ENCODE assay signal across 18 cellular contexts in genomic region chr1:107835151-107835670, GRCh38.
"Had no signal": no experiment of that assay in that cellular context is flagged by ENCODE, and none has a peak within 500 bp of the region (broad histone marks: within the 10 kb centered on the region; RNA-seq: fewer than 3 reads in every experiment).

No MANE protein-coding gene starts in this region.

- ATAC-seq: esophagus mucosa, gastrocnemius medialis, heart left ventricle, pancreas had no signal

- H3K9me3 Mint-ChIP-seq: dendritic cell treated with granulocyte-macrophage colony-stimulating factor and Interleukin-4, amounts not matched to agents 40 ng/mL and 50 ng/mL, for 4 days had no signal

- H3K4me1 ChIP-seq: pancreas, sigmoid colon, tibial artery had no signal

- H3K27me3 Mint-ChIP-seq: activated naive CD8-positive, alpha-beta T cell; dendritic cell treated with granulocyte-macrophage colony-stimulating factor and Interleukin-4, amounts not matched to agents 40 ng/mL and 50 ng/mL, for 4 days had no signal

- H3K4me3 ChIP-seq: gastrocnemius medialis, heart left ventricle, pancreas, sigmoid colon, tibial artery had no signal

- H3K9me3 ChIP-seq: neutrophil, pancreas, tibial artery had no signal

- H3K36me3 ChIP-seq: gastrocnemius medialis, heart left ventricle, neutrophil, pancreas, sigmoid colon, tibial artery, WERI-Rb-1 had no signal

- H3K27me3 ChIP-seq: gastrocnemius medialis, heart left ventricle, neutrophil, sigmoid colon, tibial artery had no signal

- H3K27ac Mint-ChIP-seq: activated naive CD8-positive, alpha-beta T cell; dendritic cell treated with granulocyte-macrophage colony-stimulating factor and Interleukin-4, amounts not matched to agents 40 ng/mL and 50 ng/mL, for 4 days had no signal

- DNase-seq: activated CD4-positive, alpha-beta T cell treated with anti-CD3 and anti-CD28 coated beads for 1 hour; activated CD8-positive, alpha-beta memory T cell treated with anti-CD3 and anti-CD28 coated beads for 24 hours; effector CD8-positive, alpha-beta T cell; gastrocnemius medialis; heart left ventricle; kidney glomerular epithelial cell; left ventricle myocardium superior; sigmoid colon; stimulated activated CD4-positive, alpha-beta T cell treated with anti-CD3 and anti-CD28 coated beads, Interleukin-4, amount 100 ng/mL, for 24 hours; stimulated activated naive CD4-positive, alpha-beta T cell; substantia nigra; tibial artery; WERI-Rb-1 had no signal

- H3K27ac ChIP-seq: gastrocnemius medialis, neutrophil, pancreas, sigmoid colon, tibial artery, WERI-Rb-1 had no signal

- H3K4me3 Mint-ChIP-seq: activated naive CD8-positive, alpha-beta T cell; dendritic cell treated with granulocyte-macrophage colony-stimulating factor and Interleukin-4, amounts not matched to agents 40 ng/mL and 50 ng/mL, for 4 days had no signal
